Comparison of ENCODE assay signal across 9 cellular contexts in genomic region chr2:171432206-171432968, GRCh38. TPM values are rescaled to one million over a fixed set of nuclear protein-coding genes. Genes with fewer than 3 reads are reported as not detected.
DNase-seq lines count a peak whose midpoint lies in the region; ATAC-seq and TF ChIP-seq lines count a peak whose summit lies in the region.
"Had no signal": no experiment of that assay in that cellular context is flagged by ENCODE, and none has a peak within 500 bp of the region (broad histone marks: within the 10 kb centered on the region; RNA-seq: fewer than 3 reads in every experiment).

No MANE protein-coding gene starts in this region.

- CTCF ChIA-PET in WTC11 (lab: Charles Lee) = interaction anchor here (1.2 to 2.6 kb wide), 5 partner anchors 16 to 346 kb away, joined by 4 to 21 read pairs (median 9); no protein-coding TSS in a partner anchor

- H3K36me3 Mint-ChIP-seq in WTC11 = peaks cover 26% of the 10 kb centered on the region

- H3K9me3 Mint-ChIP-seq in WTC11 = no peaks in the 10 kb centered on the region

- H3K4me2 ChIP-seq in GM23248 (ENCODE audit: unreplicated experiment) = peak overlapping the region; percentile 99

- H3K9me3 ChIP-seq in GM23248 (ENCODE audit: low read depth) (no peaks in the 10 kb centered on the region), iPS-15b (ENCODE audit: control insufficient read depth, insufficient read depth, low read length) (no peaks in the 10 kb centered on the region), tibial nerve (peaks cover 0 to 3% (median 0%) of the 10 kb centered on the region in 4 donors)

- ATAC-seq in WTC11 = no peak
- no peak for ATAC-seq in HG03025 (IDR thresholded peaks at IDR 0.05; ENCODE audit: low FRiP score, unreplicated experiment)

- peaks cover 32% of the 10 kb centered on the region for H3F3A ChIP-seq in GM23248 (ENCODE audit: insufficient read depth)

- peaks cover 51% of the 10 kb centered on the region for H3K4me1 Mint-ChIP-seq in WTC11

- peaks cover 15% of the 10 kb centered on the region for H3K36me3 ChIP-seq in GM23248 (ENCODE audit: low read depth)
- peaks cover 3% of the 10 kb centered on the region for H3K36me3 ChIP-seq in iPS-15b (ENCODE audit: control insufficient read depth, insufficient read depth, low read length)
- peaks cover 0 to 25% (median 0%) of the 10 kb centered on the region in 3 donors for H3K36me3 ChIP-seq in tibial nerve

- H3K4me3 ChIP-seq in GM23248 (peak overlapping the region; percentile 94), iPS-15b (ENCODE audit: low read depth, low read length) (peak overlapping the region; percentile 92), tibial nerve (no peak overlapping the region)

- H3K27ac ChIP-seq in 22Rv1 (peak overlapping the region; percentile 95; the same call in 1 of the 2 replicates), GM23248 (peak overlapping the region; percentile 82), tibial nerve (no peak overlapping the region)
- H3K27ac ChIP-seq: SJSA1 had no signal

- peak overlapping the region; percentile 91 for H2AFZ ChIP-seq in GM23248

- no peak for TF ChIP-seq EP300 in tibial nerve (IDR thresholded peaks at IDR 0.05)

- peaks cover 65% of the 10 kb centered on the region for H3K79me2 ChIP-seq in GM23248 (ENCODE audit: insufficient read depth)

- H3K27me3 Mint-ChIP-seq in WTC11 (ENCODE audit: low read depth) = no peaks in the 10 kb centered on the region

- H4K20me1 ChIP-seq in GM23248 (ENCODE audit: insufficient read depth) = no peaks in the 10 kb centered on the region

- peak overlapping the region; percentile 96 for H3K27ac Mint-ChIP-seq in WTC11

- peak; percentile 9 for DNase-seq in GM23248
- DNase-seq in WTC11 (ENCODE audit: low spot score) = no peak
- no peak for DNase-seq in cerebellar cortex (ENCODE audit: low spot score)
- DNase-seq in tibial nerve (ENCODE audit: low spot score in 2 of 2) = no peak
- DNase-seq in amygdala (lab: John Stamatoyannopoulos, UW) = no peak

- WGBS in GM23248 (ENCODE audit: low coverage in 1 of 2, low lambda C conversion rate in 2 of 2, missing lambda C conversion rate in 2 of 2), 2 experiments = 83 to 86% methylated on average over 4 of the region's 4 CpGs
- WGBS in tibial nerve, 2 donors = 55 to 69% methylated on average over 4 of the region's 4 CpGs

- H3K9me2 ChIP-seq in GM23248 (ENCODE audit: insufficient read depth) = no peaks in the 10 kb centered on the region

- POLR2A ChIA-PET in WTC11 (lab: Charles Lee) = interaction anchor here (1.1 kb wide), 1 partner anchor 90 kb away, joined by 4 read pairs; the partner anchor contains the start of gene CYBRD1

- H3K9ac ChIP-seq in GM23248 (peak overlapping the region; percentile 87), iPS-15b (ENCODE audit: low read depth, low read length) (peak overlapping the region; percentile 85)

- in situ Hi-C loops in GM23248 (cut with MboI) = no loop called here

- H3K27me3 ChIP-seq in GM23248 (replicated peaks; ENCODE audit: insufficient read depth) = no peaks in the 10 kb centered on the region
- H3K27me3 ChIP-seq in iPS-15b (ENCODE audit: control insufficient read depth, insufficient read depth, low read length) = no peaks in the 10 kb centered on the region
- H3K27me3 ChIP-seq in tibial nerve = no peaks in the 10 kb centered on the region
- H3K27me3 ChIP-seq: SJSA1 had no signal

- no peak for TF ChIP-seq POLR2A in tibial nerve (IDR thresholded peaks at IDR 0.05)

- H3K4me1 ChIP-seq in GM23248 (ENCODE audit: insufficient read depth) (peaks cover 12% of the 10 kb centered on the region), iPS-15b (ENCODE audit: control insufficient read depth, insufficient read depth, low read length) (peaks cover 22% of the 10 kb centered on the region), tibial nerve (peaks cover 0 to 24% (median 8%) of the 10 kb centered on the region in 4 donors)

- no peak for TF ChIP-seq CTCF in 22Rv1 (IDR thresholded peaks at IDR 0.05)
- TF ChIP-seq CTCF in WTC11 (IDR thresholded peaks at IDR 0.05) = no peak
- no peak for TF ChIP-seq CTCF in tibial nerve (IDR thresholded peaks at IDR 0.05)

- peak overlapping the region; percentile 87 for H3K4me3 Mint-ChIP-seq in WTC11

TF ChIP-seq in WTC11, 78 proteins besides CTCF, POLR2A, EP300 and RAD21:
- TF ChIP-seq ATF1 (CRISPR knock-in tag; IDR thresholded peaks at IDR 0.05) (no peak), ZSCAN18 (CRISPR knock-in tag; IDR thresholded peaks at IDR 0.05) (no peak), OVOL2 (CRISPR knock-in tag; IDR thresholded peaks at IDR 0.05; ENCODE audit: borderline replicate concordance) (no peak), STAT6 (CRISPR knock-in tag; conservative IDR thresholded peaks at IDR 0.05; ENCODE audit: low read depth) (no peak), ZNF396 (CRISPR knock-in tag; IDR thresholded peaks at IDR 0.05; ENCODE audit: borderline replicate concordance) (no peak), ZNF425 (CRISPR knock-in tag; conservative IDR thresholded peaks at IDR 0.05) (no peak)

RNA-seq across cellular contexts. Expression of gene METTL8, which starts 1.4 kb away (rescaled TPM):
- total RNA-seq in GM23248 (2014; rRNA removed; shearing (Covaris generic)) = 17.8 and 38.5 TPM in 2 replicates
- 27.2 and 31.5 TPM in 2 replicates for polyA plus RNA-seq in GM23248 (2016; fragmentation: Nextera tagmentation; extraction: Ambion mirVana)
- total RNA-seq in WTC11 (2021) (47.8 to 59.1 TPM (median 53.4 TPM) in 3 replicates), tibial nerve (10 to 100 TPM; 13.5 to 27.9 (median 20.7) TPM)

RNA-seq across cellular contexts. Expression of gene DCAF17, which starts 1.6 kb away (rescaled TPM):
- 14.4 and 17.6 TPM in 2 replicates for total RNA-seq in GM23248 (2014; rRNA removed; shearing (Covaris generic))
- 9.9 and 10.6 TPM in 2 replicates for polyA plus RNA-seq in GM23248 (2016; fragmentation: Nextera tagmentation; extraction: Ambion mirVana)
- 27.2 to 34.0 TPM (median 30.5 TPM) in 3 replicates for total RNA-seq in WTC11 (2021)
- 10 to 100 TPM; 17.3 to 38.4 (median 23.8) TPM for total RNA-seq in tibial nerve

Comparison
In these comparisons a context has a peak if more than half of its experiments do, and no peak if none do; other contexts are left out.
1. H3K27ac ChIP-seq: peak in 22Rv1 (single experiment) and GM23248 (single experiment); none in tibial nerve (0 of 4).
2. H3K4me3 ChIP-seq: peak in GM23248 (single experiment) and iPS-15b (single experiment); none in tibial nerve (0 of 4).